ENCODE assay signal across 9 cellular contexts in the genomic region with DNA sequence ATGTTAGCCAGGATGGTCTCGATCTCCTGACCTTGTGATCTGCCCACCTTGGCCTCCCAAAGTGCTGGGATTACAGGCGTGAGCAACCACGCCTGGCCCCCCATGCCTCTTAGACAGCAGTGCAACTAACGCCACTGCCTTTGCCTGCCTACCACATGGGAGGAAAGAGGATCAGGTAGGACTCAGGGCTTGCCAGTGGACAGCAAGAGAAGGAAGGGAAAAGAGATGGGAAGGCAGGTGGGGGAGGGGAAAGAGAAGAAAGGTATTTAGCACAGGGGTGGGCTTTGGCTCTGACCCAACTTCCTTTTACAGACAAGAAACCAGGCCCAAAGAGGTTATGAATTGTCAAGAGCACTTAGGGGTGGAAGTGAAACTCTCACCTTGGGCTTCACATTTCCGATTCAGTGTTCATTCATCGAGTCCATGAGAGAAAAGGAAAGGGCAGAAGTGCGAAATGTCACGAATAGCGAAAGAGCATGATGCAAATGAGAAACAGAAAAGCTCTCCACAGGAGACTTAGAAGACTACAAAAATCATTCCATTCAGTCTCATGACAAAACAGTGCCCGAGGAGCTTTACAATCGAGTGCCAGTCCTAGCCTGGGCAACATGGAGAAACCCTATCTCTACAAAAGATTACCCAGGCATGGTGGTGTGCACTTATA. TPM values are rescaled to one million over a fixed set of nuclear protein-coding genes. Genes with fewer than 3 reads are reported as not detected.
A peak's percentile ranks its signal among the peaks of the same experiment; 100 is the strongest.
DNase-seq lines count a peak whose midpoint lies in the region; ATAC-seq, FAIRE-seq and TF ChIP-seq lines count a peak whose summit lies in the region.
"Had no signal": no experiment of that assay in that cellular context is flagged by ENCODE, and none has a peak within 500 bp of the region (broad histone marks: within the 10 kb centered on the region; RNA-seq: fewer than 3 reads in every experiment).

No MANE protein-coding gene starts in this region.

- peak overlapping the region; percentile 54 for H3K4me3 Mint-ChIP-seq in stimulated activated effector memory CD8-positive, alpha-beta T cell treated with anti-CD3 and anti-CD28 coated beads, Interleukin-12 subunit alpha, Interleukin-12 subunit beta, amount 100 ng/mL, for 72 hours

- H3K36me3 Mint-ChIP-seq in stimulated activated effector memory CD8-positive, alpha-beta T cell treated with anti-CD3 and anti-CD28 coated beads, Interleukin-12 subunit alpha, Interleukin-12 subunit beta, amount 100 ng/mL, for 72 hours: peaks cover 14% of the 10 kb centered on the region

- H3K9me3 ChIP-seq in left ventricle myocardium inferior (replicated peaks) (no peaks in the 10 kb centered on the region), kidney (ENCODE audit: control insufficient read depth in 1 of 2, low read length in 2 of 2) (no peaks in the 10 kb centered on the region)

- FAIRE-seq in kidney (lab: Jason Lieb, UNC): no peak

- ATAC-seq in HG03039 (IDR thresholded peaks at IDR 0.05; ENCODE audit: unreplicated experiment): peak; percentile 42
- ATAC-seq in stimulated activated effector memory CD8-positive, alpha-beta T cell treated with anti-CD3 and anti-CD28 coated beads, Interleukin-12 subunit alpha, Interleukin-12 subunit beta, amount 100 ng/mL, for 72 hours: peak; percentile 77

- peaks cover 33% of the 10 kb centered on the region for H3K4me1 ChIP-seq in left ventricle myocardium inferior
- peaks cover 0 to 11% of the 10 kb centered on the region in 2 donors for H3K4me1 ChIP-seq in kidney (ENCODE audit: control insufficient read depth in 1 of 2, insufficient read depth in 1 of 2, low read depth in 1 of 2, low read length in 2 of 2)

- peak overlapping the region; percentile 80 for H3K27ac Mint-ChIP-seq in stimulated activated effector memory CD8-positive, alpha-beta T cell treated with anti-CD3 and anti-CD28 coated beads, Interleukin-12 subunit alpha, Interleukin-12 subunit beta, amount 100 ng/mL, for 72 hours

- intact Hi-C loops in left ventricle myocardium inferior (cut with micrococcal nuclease) (no loop called here), kidney (cut with DNase I) (no loop called here)

- H3K4me3 ChIP-seq in left ventricle myocardium inferior: no peak overlapping the region
- no peak overlapping the region for H3K4me3 ChIP-seq in kidney (ENCODE audit: low read length in 2 of 2)

- no peaks in the 10 kb centered on the region for H3K9me3 Mint-ChIP-seq in stimulated activated effector memory CD8-positive, alpha-beta T cell treated with anti-CD3 and anti-CD28 coated beads, Interleukin-12 subunit alpha, Interleukin-12 subunit beta, amount 100 ng/mL, for 72 hours

- H3K27ac ChIP-seq in left ventricle myocardium inferior (replicated peaks) (no peak overlapping the region), kidney (ENCODE audit: low read depth in 2 of 2, low read length in 2 of 2) (no peak overlapping the region)
- H3K27ac ChIP-seq: C4-2B had no signal

- DNase-seq in activated T-cell treated with anti-CD3 and anti-CD28 coated beads for 24 hours (ENCODE audit: low read depth) (peak; percentile 51), activated T-cell treated with anti-CD3 and anti-CD28 coated beads for 4 hours (no peak), left ventricle myocardium inferior (no peak), NCI-H226 (no peak), kidney (no peak)
- peak; percentile 52 to 69 for DNase-seq in activated CD4-positive, alpha-beta T cell treated with anti-CD3 and anti-CD28 coated beads, Interleukin-2, amount 50 U/mL, for 48 hours
- peak; percentile 18 to 83 for DNase-seq in stimulated activated effector memory CD8-positive, alpha-beta T cell treated with anti-CD3 and anti-CD28 coated beads, Interleukin-12 subunit alpha, Interleukin-12 subunit beta, amount 100 ng/mL, for 72 hours (ENCODE audit: low spot score in 2 of 2)

- no peak overlapping the region for H3K9ac ChIP-seq in kidney (ENCODE audit: low read length in 2 of 2)

- TF ChIP-seq CTCF in left ventricle myocardium inferior (IDR thresholded peaks at IDR 0.05; ENCODE audit: borderline replicate concordance) (no peak), kidney (IDR thresholded peaks at IDR 0.05; ENCODE audit: borderline replicate concordance, extremely low read depth, insufficient read depth) (no peak)

- H3K27me3 ChIP-seq in left ventricle myocardium inferior (ENCODE audit: low read depth): no peaks in the 10 kb centered on the region

- H3K36me3 ChIP-seq in left ventricle myocardium inferior (no peaks in the 10 kb centered on the region), kidney (ENCODE audit: control insufficient read depth in 1 of 2, insufficient read depth in 2 of 2, low read length in 2 of 2) (no peaks in the 10 kb centered on the region)

- H3K4me1 Mint-ChIP-seq in stimulated activated effector memory CD8-positive, alpha-beta T cell treated with anti-CD3 and anti-CD28 coated beads, Interleukin-12 subunit alpha, Interleukin-12 subunit beta, amount 100 ng/mL, for 72 hours: peaks cover 54% of the 10 kb centered on the region

RNA-seq across cellular contexts. Expression of gene CDK5R1, which starts 36.4 kb away (rescaled TPM):
- total RNA-seq in left ventricle myocardium inferior (1.5 TPM), kidney (1.5 TPM)
- polyA plus RNA-seq in kidney (ENCODE audit: insufficient read depth, low read depth, low replicate concordance): 0.67 TPM

Comparison
In these comparisons a context has a peak if more than half of its experiments do, and no peak if none do; other contexts are left out.
1. DNase-seq: peak in activated T-cell treated with anti-CD3 and anti-CD28 coated beads for 24 hours (single experiment), activated CD4-positive, alpha-beta T cell treated with anti-CD3 and anti-CD28 coated beads, Interleukin-2, amount 50 U/mL, for 48 hours (2 of 2) and stimulated activated effector memory CD8-positive, alpha-beta T cell treated with anti-CD3 and anti-CD28 coated beads, Interleukin-12 subunit alpha, Interleukin-12 subunit beta, amount 100 ng/mL, for 72 hours (2 of 2); none in activated T-cell treated with anti-CD3 and anti-CD28 coated beads for 4 hours (single experiment), left ventricle myocardium inferior (single experiment), NCI-H226 (single experiment) and kidney (single experiment).